ENCODE assay signal across 11 cellular contexts in genomic region chr13:97567510-97568243, GRCh38.
A peak's percentile ranks its signal among the peaks of the same experiment; 100 is the strongest.
DNase-seq lines count a peak whose midpoint lies in the region; ATAC-seq and TF ChIP-seq lines count a peak whose summit lies in the region.
"Had no signal": no experiment of that assay in that cellular context is flagged by ENCODE, and none has a peak within 500 bp of the region (broad histone marks: within the 10 kb centered on the region; RNA-seq: fewer than 3 reads in every experiment).

No MANE protein-coding gene starts in this region.

- no peaks in the 10 kb centered on the region for H4K20me1 ChIP-seq in osteoblast (ENCODE audit: insufficient read depth, low read length)

- H3K9me3 Mint-ChIP-seq in WTC11: no peaks in the 10 kb centered on the region
- H3K9me3 Mint-ChIP-seq in activated T-cell treated with anti-CD3 and anti-CD28 coated beads, Interleukin-2, amount 50 U/mL, for 24 hours: no peaks in the 10 kb centered on the region
- H3K9me3 Mint-ChIP-seq: activated B cell treated with CpG ODN at 0.5 μM for 24 hours had no signal

- no peaks in the 10 kb centered on the region for H3K36me3 Mint-ChIP-seq in WTC11
- H3K36me3 Mint-ChIP-seq in activated T-cell treated with anti-CD3 and anti-CD28 coated beads, Interleukin-2, amount 50 U/mL, for 24 hours (ENCODE audit: low read depth): no peaks in the 10 kb centered on the region

- H3K36me3 ChIP-seq in left ventricle myocardium inferior: no peaks in the 10 kb centered on the region
- no peaks in the 10 kb centered on the region for H3K36me3 ChIP-seq in osteoblast (ENCODE audit: insufficient read depth, low read length)
- H3K36me3 ChIP-seq: suprapubic skin had no signal

- H3K9me3 ChIP-seq in left ventricle myocardium inferior (replicated peaks) (no peaks in the 10 kb centered on the region), osteoblast (ENCODE audit: low read depth, low read length) (no peaks in the 10 kb centered on the region)
- H3K9me3 ChIP-seq: suprapubic skin had no signal

- H3K27ac ChIP-seq in left ventricle myocardium inferior (replicated peaks): no peak overlapping the region
- no peak overlapping the region for H3K27ac ChIP-seq in osteoblast (ENCODE audit: low read depth, low read length)
- H3K27ac ChIP-seq: suprapubic skin had no signal

- H3K4me1 ChIP-seq in left ventricle myocardium inferior (peaks cover 21% of the 10 kb centered on the region), osteoblast (ENCODE audit: insufficient read depth, low read length) (no peaks in the 10 kb centered on the region)

- H3K4me1 Mint-ChIP-seq in WTC11: peaks cover 31% of the 10 kb centered on the region
- no peaks in the 10 kb centered on the region for H3K4me1 Mint-ChIP-seq in activated T-cell treated with anti-CD3 and anti-CD28 coated beads, Interleukin-2, amount 50 U/mL, for 24 hours (ENCODE audit: low read depth)
- H3K4me1 Mint-ChIP-seq: activated B cell treated with CpG ODN at 0.5 μM for 24 hours, B cell had no signal

- TF ChIP-seq CTCF in left ventricle myocardium inferior (IDR thresholded peaks at IDR 0.05; ENCODE audit: borderline replicate concordance) (no peak), WTC11 (IDR thresholded peaks at IDR 0.05) (no peak), osteoblast (IDR thresholded peaks at IDR 0.05; ENCODE audit: extremely low read depth, low read depth, low read length) (no peak)

- peak; percentile 31 for ATAC-seq in Right ventricle myocardium inferior
- peak; percentile 94 for ATAC-seq in HG03025 (IDR thresholded peaks at IDR 0.05; ENCODE audit: low FRiP score, unreplicated experiment)
- ATAC-seq in WTC11: peak; percentile 71

- H2AFZ ChIP-seq in osteoblast (ENCODE audit: low read length): no peak overlapping the region

- no peak for DNase-seq in Right ventricle myocardium inferior (ENCODE audit: missing footprints)
- no peak for DNase-seq in left ventricle myocardium inferior
- no peak for DNase-seq in WTC11 (ENCODE audit: low spot score)
- peak; percentile 81 for DNase-seq in mucosa of gallbladder (ENCODE audit: low spot score)
- no peak for DNase-seq in NCI-H1417 (lab: John Stamatoyannopoulos, UW)
- DNase-seq in osteoblast (ENCODE audit: insufficient read length, low spot score, missing footprints): no peak
- no peak for DNase-seq in activated T-cell treated with anti-CD3 and anti-CD28 coated beads, Interleukin-2, amount 50 U/mL, for 24 hours
- DNase-seq: activated B cell treated with CpG ODN at 0.5 μM for 24 hours had no signal

- no peak overlapping the region for H3K4me2 ChIP-seq in osteoblast (ENCODE audit: insufficient read depth, low read length)

- H3K79me2 ChIP-seq in osteoblast (ENCODE audit: insufficient read depth, low read length): no peaks in the 10 kb centered on the region

- no peak overlapping the region for H3K4me3 Mint-ChIP-seq in WTC11
- no peak overlapping the region for H3K4me3 Mint-ChIP-seq in activated T-cell treated with anti-CD3 and anti-CD28 coated beads, Interleukin-2, amount 50 U/mL, for 24 hours
- H3K4me3 Mint-ChIP-seq: activated B cell treated with CpG ODN at 0.5 μM for 24 hours, B cell had no signal

- H3K4me3 ChIP-seq in left ventricle myocardium inferior (no peak overlapping the region), osteoblast (ENCODE audit: insufficient read depth, low read length) (no peak overlapping the region)
- H3K4me3 ChIP-seq: suprapubic skin had no signal

- H3K27me3 ChIP-seq in left ventricle myocardium inferior (ENCODE audit: low read depth): peaks cover 9% of the 10 kb centered on the region
- no peaks in the 10 kb centered on the region for H3K27me3 ChIP-seq in osteoblast (ENCODE audit: insufficient read depth, low read length)
- H3K27me3 ChIP-seq: suprapubic skin had no signal

- POLR2A ChIA-PET in WTC11 (lab: Charles Lee): no interaction called here

- intact Hi-C loops in Right ventricle myocardium inferior (cut with DNase I) (no loop called here), left ventricle myocardium inferior (cut with micrococcal nuclease) (no loop called here)

- H3K27ac Mint-ChIP-seq in WTC11: no peak overlapping the region
- H3K27ac Mint-ChIP-seq in activated T-cell treated with anti-CD3 and anti-CD28 coated beads, Interleukin-2, amount 50 U/mL, for 24 hours: no peak overlapping the region
- H3K27ac Mint-ChIP-seq: activated B cell treated with CpG ODN at 0.5 μM for 24 hours, B cell had no signal

- CTCF ChIA-PET in WTC11 (lab: Charles Lee): interaction anchor here (0.7 to 1.1 kb wide), 2 partner anchors 63 to 134 kb away, joined by 3 read pairs; partner anchors contain the start of gene RAP2A

- no peaks in the 10 kb centered on the region for H3K27me3 Mint-ChIP-seq in WTC11 (ENCODE audit: low read depth)
- peaks cover 34% of the 10 kb centered on the region for H3K27me3 Mint-ChIP-seq in activated T-cell treated with anti-CD3 and anti-CD28 coated beads, Interleukin-2, amount 50 U/mL, for 24 hours

TF ChIP-seq in WTC11, 78 proteins besides CTCF, POLR2A, EP300 and RAD21:
- no peak for TF ChIP-seq IRF2 (CRISPR knock-in tag; IDR thresholded peaks at IDR 0.05; ENCODE audit: borderline replicate concordance, low read depth)
- no peak for TF ChIP-seq TP53 (CRISPR knock-in tag; IDR thresholded peaks at IDR 0.05)
- TF ChIP-seq ZNF138 (CRISPR knock-in tag; conservative IDR thresholded peaks at IDR 0.05): no peak

Comparison
In these comparisons a context has a peak if more than half of its experiments do, and no peak if none do; other contexts are left out.
1. ATAC-seq: peak in every context shown above with its lines; median percentile 94 in HG03025; 71 in WTC11; 31 in Right ventricle myocardium inferior.